9 cellular contexts compared by ENCODE assay signal in the genomic region with DNA sequence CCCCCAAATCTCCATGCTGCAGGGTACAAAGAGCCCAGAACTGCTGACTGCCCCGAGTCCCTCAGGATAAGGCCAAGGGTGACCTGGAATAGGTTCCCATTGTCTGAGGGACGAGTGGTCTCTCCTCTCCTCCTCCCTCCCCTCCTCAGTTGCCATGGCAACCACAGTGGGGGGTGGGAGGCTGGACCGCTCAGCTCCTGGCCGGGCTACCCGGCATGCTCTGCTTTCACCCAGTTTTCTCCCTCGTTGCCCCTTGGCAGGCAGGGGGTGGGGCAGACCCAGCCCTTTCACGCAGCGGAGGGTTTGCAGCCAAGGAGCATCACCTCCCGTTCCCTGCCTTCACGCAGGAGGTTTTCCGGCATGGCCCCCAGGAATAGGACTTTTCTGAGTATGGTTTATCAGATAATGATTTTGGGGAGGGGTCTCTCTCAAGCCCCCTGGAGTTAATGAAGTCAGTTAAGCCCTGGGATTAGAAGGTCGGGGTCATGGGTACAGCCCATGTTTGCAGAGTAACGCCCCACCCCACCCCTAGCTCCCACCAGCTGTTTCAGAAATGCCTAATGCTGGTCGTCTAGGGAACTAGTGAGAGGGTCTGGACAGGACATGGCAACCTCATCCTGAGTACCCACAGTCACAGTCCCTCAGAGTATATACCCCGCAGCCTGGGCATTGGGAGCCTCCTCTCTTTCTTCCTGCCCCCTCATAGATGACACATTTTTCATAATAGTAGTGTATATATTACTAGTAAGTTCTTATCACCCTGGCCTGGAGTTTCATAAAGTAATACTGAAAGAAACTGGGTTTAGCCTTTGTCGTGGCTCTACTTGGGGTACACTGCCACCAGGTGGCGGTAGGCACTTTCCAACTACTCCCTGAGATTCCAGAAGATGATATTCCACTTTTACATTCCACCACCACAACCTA. TPM values are rescaled to one million over a fixed set of nuclear protein-coding genes. Genes with fewer than 3 reads are reported as not detected.
A peak's percentile ranks its signal among the peaks of the same experiment; 100 is the strongest.
DNase-seq lines count a peak whose midpoint lies in the region; ATAC-seq and TF ChIP-seq lines count a peak whose summit lies in the region.
"Had no signal": no experiment of that assay in that cellular context is flagged by ENCODE, and none has a peak within 500 bp of the region (broad histone marks: within the 10 kb centered on the region; RNA-seq: fewer than 3 reads in every experiment).

No MANE protein-coding gene starts in this region.

- DNase-seq in BJ (ENCODE audit: low read depth) (no peak), NCI-H2227 treated with DMSO at 0.1 percent for 48 hours (lab: John Stamatoyannopoulos, UW) (peak; percentile 80), body of pancreas (peak; percentile 28 to 58 (median 41)), kidney glomerular epithelial cell (lab: John Stamatoyannopoulos, UW) (peak; percentile 62), NCI-H1048 (lab: John Stamatoyannopoulos, UW) (no peak)
- peak; percentile 1 to 13 for DNase-seq in stimulated activated CD8-positive, alpha-beta memory T cell treated with anti-CD3 and anti-CD28 coated beads, Interleukin-7, amount 100 ng/mL, for 48 hours (ENCODE audit: extremely low read depth in 1 of 2, low read depth in 1 of 2)

- no peaks in the 10 kb centered on the region for H3K4me1 ChIP-seq in body of pancreas

- POLR2A ChIA-PET in BJ (lab: Charles Lee): no interaction called here

- intact Hi-C loops in body of pancreas (cut with DNase I): no loop called here

- H3K36me3 ChIP-seq in BJ (ENCODE audit: control insufficient read depth, insufficient read depth, low read length) (no peaks in the 10 kb centered on the region), body of pancreas (replicated peaks in 1 of 2; ENCODE audit: insufficient read depth in 1 of 2, low read depth in 2 of 2) (no peaks in the 10 kb centered on the region)
- H3K36me3 ChIP-seq: ovary had no signal

- H3K27ac ChIP-seq in body of pancreas: no peak overlapping the region
- H3K27ac ChIP-seq: ovary had no signal

- ATAC-seq in body of pancreas (no peak), HG03095 (IDR thresholded peaks at IDR 0.05; ENCODE audit: unreplicated experiment) (no peak)

- peaks cover 28% of the 10 kb centered on the region for H3K27me3 ChIP-seq in BJ (ENCODE audit: control insufficient read depth, insufficient read depth, low read length)
- H3K27me3 ChIP-seq in body of pancreas: no peaks in the 10 kb centered on the region
- H3K27me3 ChIP-seq: ovary had no signal

- no peak for TF ChIP-seq POLR2A in body of pancreas (IDR thresholded peaks at IDR 0.05)

- TF ChIP-seq CTCF in BJ (IDR thresholded peaks at IDR 0.05; ENCODE audit: insufficient read depth, low read depth, low read length) (peak; percentile 79), GM12875 (IDR thresholded peaks at IDR 0.05; ENCODE audit: borderline replicate concordance, insufficient read depth, low read depth, low read length) (peak; percentile 57; the same call in 1 of the 2 replicates), body of pancreas (IDR thresholded peaks at IDR 0.05) (peak in 6 of 7 experiments; percentile 26 to 58 (median 39))

- CTCF ChIA-PET in BJ (lab: Yijun Ruan, JAX): interaction anchor here (0.8 to 8.1 kb wide), 23 partner anchors 8 to 510 kb away, joined by 3 to 121 read pairs (median 4); no protein-coding TSS in a partner anchor

- H3K4me3 ChIP-seq in BJ (ENCODE audit: low read depth, low read length) (no peak overlapping the region), GM12875 (ENCODE audit: low read depth, low read length) (no peak overlapping the region), body of pancreas (no peak overlapping the region)
- H3K4me3 ChIP-seq: ovary had no signal

- no peaks in the 10 kb centered on the region for H3K9me3 ChIP-seq in body of pancreas
- H3K9me3 ChIP-seq: ovary had no signal

- 10 to 16% methylated on average over 6 to 17 of the region's 17 CpGs for WGBS in body of pancreas, 2 donors

RNA-seq across cellular contexts. Expression of a gene that starts 20.7 kb away (rescaled TPM):
- not detected in 2 replicates for polyA plus RNA-seq in BJ (2011; rRNA removed)
- not detected in 2 replicates for polyA minus RNA-seq in BJ (2011; rRNA and poly(A)+ RNA removed)
- 10 to 100 TPM; 73.9 to 85.4 TPM for total RNA-seq in body of pancreas

RNA-seq across cellular contexts. Expression of a gene that starts 30.3 kb away (rescaled TPM):
- not detected in 2 replicates for polyA plus RNA-seq in BJ (2011; rRNA removed)
- not detected in 2 replicates for polyA minus RNA-seq in BJ (2011; rRNA and poly(A)+ RNA removed)
- total RNA-seq in body of pancreas: 100 to 1,000 TPM in 1 of 2 donors, 10 to 100 TPM in 1; 54.7 to 103 TPM

RNA-seq across cellular contexts. Expression of a gene that starts 36.9 kb away (rescaled TPM):
- 4.9 and 8.7 TPM in 2 replicates for polyA plus RNA-seq in BJ (2011; rRNA removed)
- polyA minus RNA-seq in BJ (2011; rRNA and poly(A)+ RNA removed): 18.1 and 18.2 TPM in 2 replicates
- 1 to 10 TPM; 2.9 to 7.9 TPM for total RNA-seq in body of pancreas

RNA-seq across cellular contexts. Expression of a gene that starts 37.3 kb away (rescaled TPM):
- not detected in 2 replicates for polyA plus RNA-seq in BJ (2011; rRNA removed)
- polyA minus RNA-seq in BJ (2011; rRNA and poly(A)+ RNA removed): not detected in 2 replicates
- total RNA-seq in body of pancreas: 10 to 100 TPM; 29.7 to 68.0 TPM

Comparison
In these comparisons a context has a peak if more than half of its experiments do, and no peak if none do; other contexts are left out.
1. DNase-seq: peak in NCI-H2227 treated with DMSO at 0.1 percent for 48 hours (single experiment), body of pancreas (4 of 4), kidney glomerular epithelial cell (single experiment) and stimulated activated CD8-positive, alpha-beta memory T cell treated with anti-CD3 and anti-CD28 coated beads, Interleukin-7, amount 100 ng/mL, for 48 hours (2 of 2); none in BJ (single experiment) and NCI-H1048 (single experiment).
2. Peak in every context shown above with its lines, with median percentiles within 50 percentile points of each other: CTCF ChIP-seq.